ENCODE assay signal across 16 cellular contexts in genomic region chr2:45852450-45853150, GRCh38.
DNase-seq lines count a peak whose midpoint lies in the region; ATAC-seq, FAIRE-seq and TF ChIP-seq lines count a peak whose summit lies in the region.
"Had no signal": no experiment of that assay in that cellular context is flagged by ENCODE, and none has a peak within 500 bp of the region (broad histone marks: within the 10 kb centered on the region; RNA-seq: fewer than 3 reads in every experiment).

No MANE protein-coding gene starts in this region.

- peak overlapping the region; percentile 30; the same call in 1 of the 2 replicates for H3K9ac ChIP-seq in PC-3 (ENCODE audit: low read length)

- DNase-seq in PC-3, result no peak
- no peak for DNase-seq in GM12892 (ENCODE audit: insufficient read length)
- DNase-seq in HUDEP-2 (lab: John Stamatoyannopoulos, UW; ENCODE audit: unreplicated experiment in 76 of 76), result no peak
- DNase-seq in endothelial cell (ENCODE audit: low spot score), result no peak
- DNase-seq: activated CD4-positive, alpha-beta T cell treated with anti-CD3 and anti-CD28 coated beads, Interleukin-2, amount 50 U/mL, for 1 hour; activated effector memory CD4-positive, alpha-beta T cell treated with anti-CD3 and anti-CD28 coated beads, Interleukin-2, amount 50 U/mL, for 16 hours; heart right ventricle; left ventricle myocardium inferior; NCI-H2171 treated with DMSO at 0.1 percent for 48 hours; Peyer's patch had no signal

- peaks cover 13% of the 10 kb centered on the region for H3K4me1 Mint-ChIP-seq in endothelial cell (ENCODE audit: unreplicated experiment)

- peak overlapping the region; percentile 94 for H3K27ac ChIP-seq in PC-3 (ENCODE audit: low read length)
- H3K27ac ChIP-seq: left ventricle myocardium inferior, Peyer's patch had no signal

- ATAC-seq in GM18511 (IDR thresholded peaks at IDR 0.05; ENCODE audit: unreplicated experiment), result peak; percentile 91
- ATAC-seq in GM21717 (IDR thresholded peaks at IDR 0.05; ENCODE audit: unreplicated experiment), result peak; percentile 71
- ATAC-seq in HG03095 (IDR thresholded peaks at IDR 0.05; ENCODE audit: unreplicated experiment), result peak; percentile 73
- ATAC-seq in PC-3, result no peak
- no peak for ATAC-seq in GM21515 (IDR thresholded peaks at IDR 0.05; ENCODE audit: unreplicated experiment)
- ATAC-seq: sciatic nerve had no signal

- H2AFZ ChIP-seq in PC-3 (ENCODE audit: low read length), result no peak overlapping the region

- no peak for FAIRE-seq in GM12892 (lab: Jason Lieb, UNC)

- no peaks in the 10 kb centered on the region for H3K27me3 ChIP-seq in PC-3 (ENCODE audit: low read length)
- H3K27me3 ChIP-seq: heart right ventricle, Peyer's patch had no signal

- H3K36me3 ChIP-seq in PC-3 (ENCODE audit: low read depth, low read length), result no peaks in the 10 kb centered on the region
- H3K36me3 ChIP-seq: left ventricle myocardium inferior, Peyer's patch had no signal

- no TSS peak for BruUV-seq in PC-3 (replicated peaks; lab: Mats Ljungman, UMichigan)

- H3K79me2 ChIP-seq in PC-3 (ENCODE audit: low read length), result no peaks in the 10 kb centered on the region

- POLR2A ChIA-PET in PC-3 (lab: Charles Lee; ENCODE audit: unreplicated experiment), result no interaction called here

- TF ChIP-seq POLR2A in GM12892 (IDR thresholded peaks at IDR 0.05; ENCODE audit: low read depth, low read length), result no peak

- peaks cover 3% of the 10 kb centered on the region for H3K27me3 Mint-ChIP-seq in endothelial cell (ENCODE audit: unreplicated experiment)

- CTCF ChIA-PET in PC-3 (lab: Charles Lee), result no interaction called here

- no peaks in the 10 kb centered on the region for H3K9me2 ChIP-seq in PC-3 (replicated peaks; ENCODE audit: low read length)

- H3K4me3 Mint-ChIP-seq in endothelial cell (ENCODE audit: unreplicated experiment), result no peak overlapping the region
- H3K4me3 Mint-ChIP-seq: T-helper 1 cell treated with Interleukin-12 subunit alpha and Interleukin-12 subunit beta and Interleukin-4 antibody, amounts not matched to agents 30 μg/mL and 1 μg/mL, for 36 hours had no signal

- H3K4me1 ChIP-seq in PC-3 (ENCODE audit: insufficient read depth, low read length), result peaks cover 24% of the 10 kb centered on the region
- H3K4me1 ChIP-seq: Peyer's patch had no signal

- no peak overlapping the region for H3K27ac Mint-ChIP-seq in endothelial cell (ENCODE audit: unreplicated experiment)
- H3K27ac Mint-ChIP-seq: T-helper 1 cell treated with Interleukin-12 subunit alpha and Interleukin-12 subunit beta and Interleukin-4 antibody, amounts not matched to agents 30 μg/mL and 1 μg/mL, for 36 hours had no signal

- H3K9me3 ChIP-seq in PC-3 (ENCODE audit: low read length), result no peaks in the 10 kb centered on the region
- H3K9me3 ChIP-seq: heart right ventricle, left ventricle myocardium inferior, Peyer's patch had no signal

- TF ChIP-seq CTCF in PC-3 (conservative IDR thresholded peaks at IDR 0.05; ENCODE audit: low read depth, low read length) (no peak), endothelial cell (IDR thresholded peaks at IDR 0.05; ENCODE audit: unreplicated experiment) (no peak)

- H3F3A ChIP-seq in PC-3 (ENCODE audit: low read length, unreplicated experiment), result peaks cover 4% of the 10 kb centered on the region

- peak overlapping the region; percentile 62 for H3K4me2 ChIP-seq in PC-3 (ENCODE audit: low read length)

- intact Hi-C loops in PC-3 (cut with micrococcal nuclease), result no loop called here

- H3K4me3 ChIP-seq in PC-3 (ENCODE audit: low read length), result no peak overlapping the region
- H3K4me3 ChIP-seq: heart right ventricle, left ventricle myocardium inferior, Peyer's patch had no signal

- no peaks in the 10 kb centered on the region for H3K9me3 Mint-ChIP-seq in endothelial cell (ENCODE audit: unreplicated experiment)

- H3K36me3 Mint-ChIP-seq in endothelial cell (ENCODE audit: low read depth, unreplicated experiment), result no peaks in the 10 kb centered on the region

- no peaks in the 10 kb centered on the region for H4K20me1 ChIP-seq in PC-3 (ENCODE audit: low read length)

Comparison
In these comparisons a context has a peak if more than half of its experiments do, and no peak if none do; other contexts are left out.
1. ATAC-seq: peak in GM18511 (single experiment), GM21717 (single experiment) and HG03095 (single experiment); none in PC-3 (single experiment) and GM21515 (single experiment).